Comparison of ENCODE assay signal across 1 cellular context in genomic region chr1:101004061-101004460, GRCh38.
TF ChIP-seq lines count a peak whose summit lies in the region.

No MANE protein-coding gene starts in this region.

TF ChIP-seq in HepG2, 621 proteins besides CTCF, POLR2A, EP300 and RAD21 (continued from another document and continues in another):
- TF ChIP-seq ZNF142 (CRISPR knock-in tag; IDR thresholded peaks at IDR 0.05) = no peak
- TF ChIP-seq ZNF33A (CRISPR knock-in tag; IDR thresholded peaks at IDR 0.05; ENCODE audit: borderline replicate concordance) = no peak
- TF ChIP-seq BRF2 (CRISPR knock-in tag; IDR thresholded peaks at IDR 0.05) = no peak
- TF ChIP-seq POLR2G (IDR thresholded peaks at IDR 0.05; ENCODE audit: low read depth, low read length) = no peak
- peak; percentile 69 for TF ChIP-seq TEAD3 (CRISPR knock-in tag; optimal IDR thresholded peaks at IDR 0.05; ENCODE audit: borderline replicate concordance)
- TF ChIP-seq BCL6 (CRISPR knock-in tag; IDR thresholded peaks at IDR 0.05) = peak; percentile 92
- TF ChIP-seq ZIK1 (CRISPR knock-in tag; IDR thresholded peaks at IDR 0.05; ENCODE audit: borderline replicate concordance, low read depth) = no peak
- no peak for TF ChIP-seq ZNF10 (CRISPR knock-in tag; IDR thresholded peaks at IDR 0.05; ENCODE audit: borderline replicate concordance, low read depth)
- TF ChIP-seq FOXP4 (CRISPR knock-in tag; IDR thresholded peaks at IDR 0.05) = peak; percentile 78
- no peak for TF ChIP-seq ZBTB33 (CRISPR knock-in tag; IDR thresholded peaks at IDR 0.05)
- no peak for TF ChIP-seq ZFYVE20 (CRISPR knock-in tag; IDR thresholded peaks at IDR 0.05; ENCODE audit: borderline replicate concordance, low read depth)
- peak; percentile 64; the same call in 1 of the 2 replicates for TF ChIP-seq KAT8 (CRISPR knock-in tag; IDR thresholded peaks at IDR 0.05)
- TF ChIP-seq U2AF1 (optimal IDR thresholded peaks at IDR 0.05; ENCODE audit: low read depth, low read length) = no peak
- TF ChIP-seq TAF15 (IDR thresholded peaks at IDR 0.05; ENCODE audit: low read depth, low read length, poor library complexity, severe bottlenecking) = no peak
- peak; percentile 90; the same call in 1 of the 2 replicates for TF ChIP-seq NCOR1 (IDR thresholded peaks at IDR 0.05; ENCODE audit: borderline replicate concordance, low read length)
- no peak for TF ChIP-seq E2F5 (CRISPR knock-in tag; conservative IDR thresholded peaks at IDR 0.05)
- no peak for TF ChIP-seq ZC3H4 (CRISPR knock-in tag; IDR thresholded peaks at IDR 0.05; ENCODE audit: borderline replicate concordance)
- no peak for TF ChIP-seq GMEB1 (CRISPR knock-in tag; IDR thresholded peaks at IDR 0.05; ENCODE audit: borderline replicate concordance)
- TF ChIP-seq ZNF788 (CRISPR knock-in tag; IDR thresholded peaks at IDR 0.05; ENCODE audit: borderline replicate concordance) = no peak
- peak; percentile 50; the same call in 1 of the 2 replicates for TF ChIP-seq KLF6 (CRISPR knock-in tag; IDR thresholded peaks at IDR 0.05)
- no peak for TF ChIP-seq MNT (IDR thresholded peaks at IDR 0.05)
- no peak for TF ChIP-seq ZFP62 (CRISPR knock-in tag; IDR thresholded peaks at IDR 0.05)
- no peak for TF ChIP-seq ZMYM3 (CRISPR knock-in tag; IDR thresholded peaks at IDR 0.05)
- no peak for TF ChIP-seq SIN3A (IDR thresholded peaks at IDR 0.05; ENCODE audit: borderline replicate concordance, low read depth, low read length)
- no peak for TF ChIP-seq ZNF83 (CRISPR knock-in tag; IDR thresholded peaks at IDR 0.05; ENCODE audit: borderline replicate concordance)
- TF ChIP-seq TFDP1 (CRISPR knock-in tag; IDR thresholded peaks at IDR 0.05; ENCODE audit: borderline replicate concordance) = no peak
- TF ChIP-seq NCOA1 (CRISPR knock-in tag; IDR thresholded peaks at IDR 0.05) = no peak
- no peak for TF ChIP-seq U2AF2 (IDR thresholded peaks at IDR 0.05; ENCODE audit: low read depth, low read length)
- TF ChIP-seq ZNF670 (CRISPR knock-in tag; IDR thresholded peaks at IDR 0.05; ENCODE audit: borderline replicate concordance) = no peak
- TF ChIP-seq TARDBP (CRISPR knock-in tag; IDR thresholded peaks at IDR 0.05) = peak; percentile 78
- no peak for TF ChIP-seq FOXM1 (CRISPR knock-in tag; IDR thresholded peaks at IDR 0.05)
- peak; percentile 95 for TF ChIP-seq HDAC2 (CRISPR knock-in tag; IDR thresholded peaks at IDR 0.05)
- no peak for TF ChIP-seq ZNF775 (CRISPR knock-in tag; IDR thresholded peaks at IDR 0.05; ENCODE audit: borderline replicate concordance)
- no peak for TF ChIP-seq MEIS1 (CRISPR knock-in tag; IDR thresholded peaks at IDR 0.05; ENCODE audit: borderline replicate concordance)
- peak; percentile 74; the same call in 1 of the 2 replicates for TF ChIP-seq EHMT2 (IDR thresholded peaks at IDR 0.05; ENCODE audit: borderline replicate concordance, low read depth, low read length)
- no peak for TF ChIP-seq DNMT1 (CRISPR knock-in tag; IDR thresholded peaks at IDR 0.05)
- TF ChIP-seq NR0B2 (CRISPR knock-in tag; IDR thresholded peaks at IDR 0.05) = no peak
- peak; percentile 64; the same call in 1 of the 2 replicates for TF ChIP-seq NKX3-1 (CRISPR knock-in tag; IDR thresholded peaks at IDR 0.05)
- TF ChIP-seq ZKSCAN8 (CRISPR knock-in tag; IDR thresholded peaks at IDR 0.05; ENCODE audit: borderline replicate concordance) = peak; percentile 57; the same call in 1 of the 2 replicates
- peak; percentile 83 for TF ChIP-seq PAXIP1 (CRISPR knock-in tag; conservative IDR thresholded peaks at IDR 0.05)
- no peak for TF ChIP-seq SMAD1 (CRISPR knock-in tag; IDR thresholded peaks at IDR 0.05; ENCODE audit: borderline replicate concordance, low read depth)
